In the genomic region with DNA sequence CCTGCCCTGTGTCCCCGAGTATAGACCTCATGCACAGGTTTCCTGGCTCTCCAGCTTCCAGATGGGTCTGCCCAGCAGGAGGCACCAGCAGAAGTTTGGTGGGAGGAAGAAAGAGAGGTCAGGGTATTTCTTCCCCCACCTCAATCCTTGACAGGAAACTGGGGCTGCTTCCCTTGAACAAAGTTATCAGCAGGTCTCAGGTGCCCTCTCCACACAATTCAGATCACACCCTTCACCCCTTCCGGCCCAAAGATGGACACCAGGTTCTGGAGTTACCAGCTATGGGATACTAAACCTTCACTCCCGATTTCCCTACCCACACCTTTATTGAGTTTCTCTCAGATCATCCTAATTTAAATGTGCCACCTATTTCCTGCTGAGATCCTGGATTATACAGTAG, we compare ENCODE assay signal across 9 cellular contexts. TPM values are rescaled to one million over a fixed set of nuclear protein-coding genes. Genes with fewer than 3 reads are reported as not detected.
A peak's percentile ranks its signal among the peaks of the same experiment; 100 is the strongest.
DNase-seq lines count a peak whose midpoint lies in the region; ATAC-seq lines count a peak whose summit lies in the region.
"Had no signal": no experiment of that assay in that cellular context is flagged by ENCODE, and none has a peak within 500 bp of the region (broad histone marks: within the 10 kb centered on the region; RNA-seq: fewer than 3 reads in every experiment).

No MANE protein-coding gene starts in this region.

- peak overlapping the region; percentile 100 for H3K27ac Mint-ChIP-seq in activated CD4-positive, alpha-beta T cell treated with anti-CD3 and anti-CD28 coated beads, Interleukin-2, amount 10 ng/mL, durations not matched to agents 24 days and 14 days
- peak overlapping the region; percentile 100 for H3K27ac Mint-ChIP-seq in activated CD8-positive, alpha-beta T cell treated with anti-CD3 and anti-CD28 coated beads, Interleukin-2, amount 10 ng/mL, durations not matched to agents 7 days and 5 days

- H3K36me3 Mint-ChIP-seq in activated CD4-positive, alpha-beta T cell treated with anti-CD3 and anti-CD28 coated beads, Interleukin-2, amount 10 ng/mL, durations not matched to agents 24 days and 14 days (ENCODE audit: low read depth): peaks cover 38% of the 10 kb centered on the region
- peaks cover 35% of the 10 kb centered on the region for H3K36me3 Mint-ChIP-seq in activated CD8-positive, alpha-beta T cell treated with anti-CD3 and anti-CD28 coated beads, Interleukin-2, amount 10 ng/mL, durations not matched to agents 7 days and 5 days (ENCODE audit: low read depth)

- H3K27me3 Mint-ChIP-seq in activated CD4-positive, alpha-beta T cell treated with anti-CD3 and anti-CD28 coated beads, Interleukin-2, amount 10 ng/mL, durations not matched to agents 24 days and 14 days: no peaks in the 10 kb centered on the region
- H3K27me3 Mint-ChIP-seq in activated CD8-positive, alpha-beta T cell treated with anti-CD3 and anti-CD28 coated beads, Interleukin-2, amount 10 ng/mL, durations not matched to agents 7 days and 5 days (ENCODE audit: low read depth): no peaks in the 10 kb centered on the region

- CTCF ChIA-PET in activated CD8-positive, alpha-beta T cell treated with anti-CD3 and anti-CD28 coated beads, Interleukin-2, amount 10 ng/mL, durations not matched to agents 7 days and 5 days (lab: Charles Lee): interaction anchor here (1.4 to 19.8 kb wide), 5 partner anchors 9 to 105 kb away, joined by 5 to 574 read pairs (median 27); no protein-coding TSS in a partner anchor

- ATAC-seq in activated CD8-positive, alpha-beta T cell treated with anti-CD3 and anti-CD28 coated beads, Interleukin-2, amount 10 ng/mL, durations not matched to agents 7 days and 5 days: no peak
- ATAC-seq in GM18868 (IDR thresholded peaks at IDR 0.05; ENCODE audit: unreplicated experiment): no peak

- DNase-seq in activated CD4-positive, alpha-beta T cell treated with anti-CD3 and anti-CD28 coated beads, Interleukin-2, amount 10 ng/mL, durations not matched to agents 24 days and 14 days: no peak
- no peak for DNase-seq in activated CD4-positive, alpha-beta T cell treated with anti-CD3 and anti-CD28 coated beads, Interleukin-2, amount 50 U/mL, for 4 hours
- no peak for DNase-seq in activated CD8-positive, alpha-beta T cell treated with anti-CD3 and anti-CD28 coated beads, Interleukin-2, amount 10 ng/mL, durations not matched to agents 7 days and 5 days
- DNase-seq in NOMO-1 treated with DMSO at 0.1 percent for 48 hours (lab: John Stamatoyannopoulos, UW; ENCODE audit: unreplicated experiment) (no peak), NCI-H128 (lab: John Stamatoyannopoulos, UW; ENCODE audit: unreplicated experiment) (no peak)

- peaks cover 44% of the 10 kb centered on the region for H3K4me1 Mint-ChIP-seq in activated CD4-positive, alpha-beta T cell treated with anti-CD3 and anti-CD28 coated beads, Interleukin-2, amount 10 ng/mL, durations not matched to agents 24 days and 14 days
- peaks cover 60% of the 10 kb centered on the region for H3K4me1 Mint-ChIP-seq in activated CD8-positive, alpha-beta T cell treated with anti-CD3 and anti-CD28 coated beads, Interleukin-2, amount 10 ng/mL, durations not matched to agents 7 days and 5 days (ENCODE audit: low read depth)

- intact Hi-C loops in activated CD4-positive, alpha-beta T cell treated with anti-CD3 and anti-CD28 coated beads, Interleukin-2, amount 10 ng/mL, durations not matched to agents 24 days and 14 days (cut with micrococcal nuclease): loop anchor here (2.0 to 5.0 kb wide), 2 partner anchors 393 to 493 kb away; partner anchors contain the start of gene USP30

- H3K9me3 ChIP-seq in iPS-18a (ENCODE audit: control insufficient read depth, low read depth, low read length): no peaks in the 10 kb centered on the region
- no peaks in the 10 kb centered on the region for H3K9me3 ChIP-seq in stomach smooth muscle (ENCODE audit: control insufficient read depth in 2 of 2, low read length in 2 of 2)

- POLR2A ChIA-PET in activated CD8-positive, alpha-beta T cell treated with anti-CD3 and anti-CD28 coated beads, Interleukin-2, amount 10 ng/mL, durations not matched to agents 7 days and 5 days (lab: Charles Lee): interaction anchor here (1.3 to 6.9 kb wide), 3 partner anchors 58 to 172 kb away, joined by 5 to 121 read pairs (median 31); partner anchors contain the start of genes CORO1C and SELPLG

- H3K27ac ChIP-seq in iPS-18a (ENCODE audit: low read length): no peak overlapping the region
- no peak overlapping the region for H3K27ac ChIP-seq in stomach smooth muscle (ENCODE audit: low read length)

- H3K4me3 ChIP-seq in iPS-18a (ENCODE audit: low read length) (peak overlapping the region; percentile 93), stomach smooth muscle (ENCODE audit: low read length in 2 of 2) (peak overlapping the region; percentile 100)

- H3K4me3 Mint-ChIP-seq in activated CD4-positive, alpha-beta T cell treated with anti-CD3 and anti-CD28 coated beads, Interleukin-2, amount 10 ng/mL, durations not matched to agents 24 days and 14 days: peak overlapping the region; percentile 99
- H3K4me3 Mint-ChIP-seq in activated CD8-positive, alpha-beta T cell treated with anti-CD3 and anti-CD28 coated beads, Interleukin-2, amount 10 ng/mL, durations not matched to agents 7 days and 5 days: peak overlapping the region; percentile 100

- H3K9me3 Mint-ChIP-seq in activated CD4-positive, alpha-beta T cell treated with anti-CD3 and anti-CD28 coated beads, Interleukin-2, amount 10 ng/mL, durations not matched to agents 24 days and 14 days: no peaks in the 10 kb centered on the region
- no peaks in the 10 kb centered on the region for H3K9me3 Mint-ChIP-seq in activated CD8-positive, alpha-beta T cell treated with anti-CD3 and anti-CD28 coated beads, Interleukin-2, amount 10 ng/mL, durations not matched to agents 7 days and 5 days (ENCODE audit: insufficient read depth)

- H3K36me3 ChIP-seq in iPS-18a (ENCODE audit: control insufficient read depth, low read depth, low read length): peaks cover 17% of the 10 kb centered on the region
- peaks cover 8% of the 10 kb centered on the region in 2 donors for H3K36me3 ChIP-seq in stomach smooth muscle (ENCODE audit: control insufficient read depth in 2 of 2, insufficient read depth in 2 of 2, low read length in 2 of 2)

- H3K9ac ChIP-seq in iPS-18a (ENCODE audit: low read length) (peak overlapping the region; percentile 90), stomach smooth muscle (ENCODE audit: low read length in 2 of 2) (peak overlapping the region; percentile 43 to 98)

- H3K27me3 ChIP-seq in iPS-18a (ENCODE audit: control insufficient read depth, insufficient read depth, low read length): no peaks in the 10 kb centered on the region
- H3K27me3 ChIP-seq in stomach smooth muscle (ENCODE audit: control insufficient read depth in 1 of 2, insufficient read depth in 2 of 2, low read length in 2 of 2): no peaks in the 10 kb centered on the region

- peaks cover 13% of the 10 kb centered on the region for H3K4me1 ChIP-seq in iPS-18a (ENCODE audit: control insufficient read depth, low read depth, low read length)
- H3K4me1 ChIP-seq in stomach smooth muscle (ENCODE audit: control insufficient read depth, insufficient read depth, low read length): peaks cover 50% of the 10 kb centered on the region

RNA-seq across cellular contexts. Expression of gene SART3, which starts 1.2 kb away (rescaled TPM):
- 89.1 and 90.5 TPM in 2 replicates for total RNA-seq in activated CD4-positive, alpha-beta T cell treated with anti-CD3 and anti-CD28 coated beads, Interleukin-2, amount 10 ng/mL, durations not matched to agents 24 days and 14 days
- 10 to 100 TPM; 67.9 to 76.9 TPM for total RNA-seq in activated CD8-positive, alpha-beta T cell treated with anti-CD3 and anti-CD28 coated beads, Interleukin-2, amount 10 ng/mL, durations not matched to agents 7 days and 5 days

RNA-seq across cellular contexts. Expression of gene ISCU, which starts 2.6 kb away (rescaled TPM):
- 61.5 and 66.1 TPM in 2 replicates for total RNA-seq in activated CD4-positive, alpha-beta T cell treated with anti-CD3 and anti-CD28 coated beads, Interleukin-2, amount 10 ng/mL, durations not matched to agents 24 days and 14 days
- total RNA-seq in activated CD8-positive, alpha-beta T cell treated with anti-CD3 and anti-CD28 coated beads, Interleukin-2, amount 10 ng/mL, durations not matched to agents 7 days and 5 days: 10 to 100 TPM; 58.5 to 59.5 TPM

RNA-seq across cellular contexts. Expression of gene TMEM119, which starts 38.1 kb away (rescaled TPM):
- 0.47 TPM in 1 of 2 replicates, not detected in the other for total RNA-seq in activated CD4-positive, alpha-beta T cell treated with anti-CD3 and anti-CD28 coated beads, Interleukin-2, amount 10 ng/mL, durations not matched to agents 24 days and 14 days
- not detected for total RNA-seq in activated CD8-positive, alpha-beta T cell treated with anti-CD3 and anti-CD28 coated beads, Interleukin-2, amount 10 ng/mL, durations not matched to agents 7 days and 5 days
- total RNA-seq: renal cortical epithelial cell had no signal

RNA-seq across cellular contexts. Expression of gene FICD, which starts 44.7 kb away (rescaled TPM):
- total RNA-seq in activated CD4-positive, alpha-beta T cell treated with anti-CD3 and anti-CD28 coated beads, Interleukin-2, amount 10 ng/mL, durations not matched to agents 24 days and 14 days: 5.9 and 6.6 TPM in 2 replicates
- 1 to 10 TPM; 4.6 to 5.2 TPM for total RNA-seq in activated CD8-positive, alpha-beta T cell treated with anti-CD3 and anti-CD28 coated beads, Interleukin-2, amount 10 ng/mL, durations not matched to agents 7 days and 5 days
